11 cellular contexts compared by ENCODE assay signal in genomic region chr14:104686624-104687517, GRCh38. TPM values are rescaled to one million over a fixed set of nuclear protein-coding genes. Genes with fewer than 3 reads are reported as not detected.
DNase-seq lines count a peak whose midpoint lies in the region; ATAC-seq and TF ChIP-seq lines count a peak whose summit lies in the region.
"Had no signal": no experiment of that assay in that cellular context is flagged by ENCODE, and none has a peak within 500 bp of the region (broad histone marks: within the 10 kb centered on the region; RNA-seq: fewer than 3 reads in every experiment).

No MANE protein-coding gene starts in this region.

- H3K27me3 Mint-ChIP-seq in Calu3 (ENCODE audit: unreplicated experiment) (no peaks in the 10 kb centered on the region), T-helper 17 cell (no peaks in the 10 kb centered on the region), progenitor cell of endocrine pancreas (peaks cover 4% of the 10 kb centered on the region)

- no peak for DNase-seq in Calu3
- no peak for DNase-seq in T-helper 17 cell
- no peak for DNase-seq in progenitor cell of endocrine pancreas (ENCODE audit: low spot score, unreplicated experiment)
- no peak for DNase-seq in stimulated activated CD4-positive, alpha-beta T cell treated with anti-CD3 and anti-CD28 coated beads, Interleukin-1b, Interleukin-23, amount 100 ng/mL, for 48 hours
- no peak for DNase-seq in AG20443 (ENCODE audit: low spot score)
- DNase-seq in NCI-H128 (lab: John Stamatoyannopoulos, UW; ENCODE audit: unreplicated experiment) = no peak
- DNase-seq: NCI-H2081, SJCRH30 had no signal

- CTCF ChIA-PET in Calu3 (lab: Charles Lee) = interaction anchor here (0.6 to 2.8 kb wide), 3 partner anchors 9 to 29 kb away, joined by 3 to 31 read pairs (median 3); no protein-coding TSS in a partner anchor

- intact Hi-C loops in Calu3 (cut with micrococcal nuclease; ENCODE audit: unreplicated experiment) = no loop called here

- TF ChIP-seq EP300 in gastroesophageal sphincter (IDR thresholded peaks at IDR 0.05) = no peak

- no TSS peak for BruUV-seq in Calu3 (replicated peaks; lab: Mats Ljungman, UMichigan)

- no peak for TF ChIP-seq CTCF in Calu3 (IDR thresholded peaks at IDR 0.05; ENCODE audit: unreplicated experiment)
- no peak for TF ChIP-seq CTCF in gastroesophageal sphincter (IDR thresholded peaks at IDR 0.05)
- no peak for TF ChIP-seq CTCF in progenitor cell of endocrine pancreas (IDR thresholded peaks at IDR 0.05; ENCODE audit: unreplicated experiment)

- H3K4me1 ChIP-seq in gastroesophageal sphincter = peaks cover 6 to 62% (median 45%) of the 10 kb centered on the region in 3 donors

- H3K4me1 Mint-ChIP-seq in Calu3 (ENCODE audit: low read depth, unreplicated experiment) (peaks cover 65% of the 10 kb centered on the region), T-helper 17 cell (peaks cover 25% of the 10 kb centered on the region), progenitor cell of endocrine pancreas (ENCODE audit: low read depth) (peaks cover 33% of the 10 kb centered on the region)

- H3K9me3 Mint-ChIP-seq in Calu3 (ENCODE audit: low read depth, unreplicated experiment) = no peaks in the 10 kb centered on the region
- H3K9me3 Mint-ChIP-seq in progenitor cell of endocrine pancreas (ENCODE audit: low read depth) = no peaks in the 10 kb centered on the region

- no peak overlapping the region for H3K4me3 ChIP-seq in gastroesophageal sphincter
- H3K4me3 ChIP-seq: SJCRH30 had no signal

- no peak for TF ChIP-seq POLR2A in gastroesophageal sphincter (IDR thresholded peaks at IDR 0.05)

- H3K27me3 ChIP-seq in gastroesophageal sphincter = no peaks in the 10 kb centered on the region
- H3K27me3 ChIP-seq: SJCRH30 had no signal

- H3K27ac ChIP-seq in gastroesophageal sphincter = peak overlapping the region in 3 of 4 donors; percentile 83 to 90 (median 89)
- H3K27ac ChIP-seq: SJCRH30 had no signal

- H3K36me3 ChIP-seq in gastroesophageal sphincter = no peaks in the 10 kb centered on the region
- H3K36me3 ChIP-seq: SJCRH30 had no signal

- H3K4me3 Mint-ChIP-seq in Calu3 (ENCODE audit: low read depth, unreplicated experiment) = peak overlapping the region; percentile 64
- peak overlapping the region; percentile 58 for H3K4me3 Mint-ChIP-seq in T-helper 17 cell
- H3K4me3 Mint-ChIP-seq in progenitor cell of endocrine pancreas (ENCODE audit: low read depth) = no peak overlapping the region

- WGBS in gastroesophageal sphincter (ENCODE audit: low coverage in 1 of 2), 2 donors = 82 to 84% methylated on average over 6 to 8 of the region's 20 CpGs

- H3K36me3 Mint-ChIP-seq in Calu3 (ENCODE audit: insufficient read depth, unreplicated experiment) = peaks cover 53% of the 10 kb centered on the region
- H3K36me3 Mint-ChIP-seq in T-helper 17 cell (ENCODE audit: low read depth) = no peaks in the 10 kb centered on the region
- no peaks in the 10 kb centered on the region for H3K36me3 Mint-ChIP-seq in progenitor cell of endocrine pancreas (ENCODE audit: insufficient read depth)

- H3K9me3 ChIP-seq in T-helper 17 cell (ENCODE audit: control insufficient read depth, low read length, poor library complexity, severe bottlenecking) (no peaks in the 10 kb centered on the region), gastroesophageal sphincter (no peaks in the 10 kb centered on the region)
- H3K9me3 ChIP-seq: psoas muscle, SJCRH30 had no signal

- H3K27ac Mint-ChIP-seq in Calu3 (ENCODE audit: unreplicated experiment) (peak overlapping the region; percentile 91), T-helper 17 cell (peak overlapping the region; percentile 83), progenitor cell of endocrine pancreas (peak overlapping the region; percentile 95)

- no peak for ATAC-seq in T-helper 17 cell
- ATAC-seq in gastroesophageal sphincter = no peak
- no peak for ATAC-seq in GM19455 (IDR thresholded peaks at IDR 0.05; ENCODE audit: unreplicated experiment)

RNA-seq across cellular contexts. Expression of gene INF2, which starts 2.5 kb away (rescaled TPM):
- total RNA-seq in Calu3 (2022) (208 and 220 TPM in 2 replicates), T-helper 17 cell (10 to 100 TPM; 61.0 to 76.1 TPM), gastroesophageal sphincter (100 to 1,000 TPM in 1 of 4 donors, 10 to 100 TPM in 3; 44.6 to 102 (median 64.7) TPM), progenitor cell of endocrine pancreas (69.2 and 75.3 TPM in 2 replicates)

RNA-seq across cellular contexts. Expression of gene ADSS1, which starts 37.2 kb away (rescaled TPM):
- total RNA-seq in Calu3 (2022) (8.6 and 10.0 TPM in 2 replicates), T-helper 17 cell (1 to 10 TPM; 2.4 to 2.9 TPM), gastroesophageal sphincter (10 to 100 TPM in 2 of 4 donors, 1 to 10 TPM in 2; 5.1 to 32.2 (median 8.8) TPM), progenitor cell of endocrine pancreas (8.9 and 9.7 TPM in 2 replicates)
